Comparison of ENCODE assay signal across 10 cellular contexts in the genomic region with DNA sequence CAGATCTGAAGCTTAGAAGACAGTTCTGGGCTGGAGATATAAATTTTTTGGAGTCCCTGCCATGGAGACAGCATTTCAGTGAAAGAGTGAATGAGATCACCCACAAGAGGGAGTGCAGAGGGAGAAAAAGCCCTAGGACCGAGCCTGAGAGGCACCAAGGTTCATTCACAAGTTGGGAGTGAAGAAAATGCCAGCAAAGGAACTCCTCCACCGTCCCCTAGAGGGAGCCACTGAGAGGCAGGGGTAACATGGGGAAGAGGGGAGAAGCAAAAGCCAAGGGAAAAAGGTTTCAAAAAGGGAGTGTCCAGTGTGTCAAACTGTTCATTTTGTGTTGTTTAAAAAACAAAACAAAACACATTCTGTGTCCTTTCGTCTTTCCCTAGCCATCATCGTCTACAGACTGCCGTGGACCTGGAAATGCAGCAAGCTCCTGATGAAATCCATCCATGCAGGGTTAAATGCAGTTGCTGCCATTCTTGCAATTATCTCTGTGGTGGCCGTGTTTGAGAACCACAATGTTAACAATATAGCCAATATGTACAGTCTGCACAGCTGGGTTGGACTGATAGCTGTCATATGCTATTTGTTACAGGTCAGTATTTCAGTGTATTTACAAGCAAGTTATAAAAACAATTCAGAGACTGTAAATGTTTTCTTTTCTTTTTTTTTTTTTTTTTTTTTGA. TPM values are rescaled to one million over a fixed set of nuclear protein-coding genes. Genes with fewer than 3 reads are reported as not detected.
DNase-seq lines count a peak whose midpoint lies in the region; ATAC-seq and TF ChIP-seq lines count a peak whose summit lies in the region.
"Had no signal": no experiment of that assay in that cellular context is flagged by ENCODE, and none has a peak within 500 bp of the region (broad histone marks: within the 10 kb centered on the region; RNA-seq: fewer than 3 reads in every experiment).

No MANE protein-coding gene starts in this region.

- no peaks in the 10 kb centered on the region for H3K9me2 ChIP-seq in OCI-LY7 (ENCODE audit: insufficient read depth, low read length)

- H3K27ac ChIP-seq in OCI-LY7 (ENCODE audit: low read depth, low read length, poor library complexity, severe bottlenecking), result no peak overlapping the region
- no peak overlapping the region for H3K27ac ChIP-seq in foreskin keratinocyte

- H3K36me3 ChIP-seq in BE2C (no peaks in the 10 kb centered on the region), OCI-LY7 (ENCODE audit: insufficient read depth, low read length) (no peaks in the 10 kb centered on the region)

- intact Hi-C loops in OCI-LY7 (cut with micrococcal nuclease; ENCODE audit: unreplicated experiment), result no loop called here

- ATAC-seq in foreskin keratinocyte (no peak), HG03039 (IDR thresholded peaks at IDR 0.05; ENCODE audit: unreplicated experiment) (no peak), GM19467 (IDR thresholded peaks at IDR 0.05; ENCODE audit: unreplicated experiment) (no peak), HG02973 (IDR thresholded peaks at IDR 0.05; ENCODE audit: unreplicated experiment) (no peak)

- CTCF ChIA-PET in OCI-LY7 (lab: Charles Lee; ENCODE audit: unreplicated experiment), result no interaction called here

- H3K9me3 ChIP-seq in BE2C, result no peaks in the 10 kb centered on the region
- H3K9me3 ChIP-seq in OCI-LY7 (ENCODE audit: low read length), result no peaks in the 10 kb centered on the region

- no peaks in the 10 kb centered on the region for H3K4me1 ChIP-seq in BE2C
- no peaks in the 10 kb centered on the region for H3K4me1 ChIP-seq in OCI-LY7 (ENCODE audit: insufficient read depth, low read length, poor library complexity, severe bottlenecking)
- no peaks in the 10 kb centered on the region for H3K4me1 ChIP-seq in foreskin keratinocyte

- in situ Hi-C loops in GM13976 (cut with MboI; ENCODE audit: low sequenced_read_pairs, unreplicated experiment), result no loop called here

- no TSS peak for BruUV-seq in OCI-LY7 (replicated peaks; lab: Mats Ljungman, UMichigan)

- H4K20me1 ChIP-seq in OCI-LY7 (ENCODE audit: insufficient read depth, low read length), result no peaks in the 10 kb centered on the region

- POLR2A ChIA-PET in OCI-LY7 (lab: Charles Lee), result interaction anchor here (0.7 kb wide), 1 partner anchor 993 kb away, joined by 5 read pairs; no protein-coding TSS in a partner anchor

- no peaks in the 10 kb centered on the region for H3K79me2 ChIP-seq in OCI-LY7 (ENCODE audit: insufficient read depth, low read depth, low read length)

- no peak for DNase-seq in BE2C
- no peak for DNase-seq in GM13976 (ENCODE audit: low spot score)
- DNase-seq in OCI-LY7 (ENCODE audit: low spot score), result peak; percentile 30
- DNase-seq in foreskin keratinocyte, result no peak
- DNase-seq in H4 (ENCODE audit: low spot score), result no peak
- DNase-seq: activated CD8-positive, alpha-beta memory T cell treated with anti-CD3 and anti-CD28 coated beads for 24 hours; naive B cell had no signal

- no peak overlapping the region for H3K4me3 ChIP-seq in BE2C (ENCODE audit: low read depth, low read length)
- no peak overlapping the region for H3K4me3 ChIP-seq in OCI-LY7 (ENCODE audit: low read depth, low read length, poor library complexity, severe bottlenecking)

- no peak overlapping the region for H3K4me2 ChIP-seq in OCI-LY7 (ENCODE audit: low read length)

- TF ChIP-seq CTCF in BE2C (IDR thresholded peaks at IDR 0.05; ENCODE audit: low read depth, low read length), result peak; percentile 45
- TF ChIP-seq CTCF in GM13976 (IDR thresholded peaks at IDR 0.05; ENCODE audit: borderline replicate concordance, control extremely low read depth, extremely low read depth, insufficient read depth, missing control alignments), result peak; percentile 33
- peak; percentile 78 for TF ChIP-seq CTCF in OCI-LY7 (conservative IDR thresholded peaks at IDR 0.05; ENCODE audit: low read length)
- peak; percentile 59 for TF ChIP-seq CTCF in foreskin keratinocyte (conservative IDR thresholded peaks at IDR 0.05)

- H3K27me3 ChIP-seq in BE2C (no peaks in the 10 kb centered on the region), foreskin keratinocyte (no peaks in the 10 kb centered on the region)

- no peak overlapping the region for H2AFZ ChIP-seq in OCI-LY7 (ENCODE audit: low read length)

RNA-seq across cellular contexts. Expression of a gene that starts 19.1 kb away (rescaled TPM):
- polyA plus RNA-seq in BE2C (2012; ENCODE audit: insufficient read depth, insufficient read length, low read depth), result not detected
- not detected in 2 replicates for total RNA-seq in OCI-LY7 (2014; rRNA removed; shearing (Covaris generic))
- total RNA-seq in OCI-LY7 (2022) (not detected in 2 replicates), foreskin keratinocyte (27.5 and 33.0 TPM in 2 replicates)
- polyA plus RNA-seq in foreskin keratinocyte, result 11.1 TPM in 2 replicates
- 38.0 and 39.3 TPM in 2 replicates for total RNA-seq in H4 (2014; rRNA removed; shearing (Covaris generic))

Comparison
In these comparisons a context has a peak if more than half of its experiments do, and no peak if none do; other contexts are left out.
1. RNA of a gene that starts 19.1 kb away (total RNA-seq): 38.0 to 39.3 TPM in H4 and 27.5 to 33.0 TPM in foreskin keratinocyte; not detected in OCI-LY7; every median in the first group is over 10 times any median in the second.
2. Peak in every context shown above with its lines, with median percentiles within 50 percentile points of each other: CTCF ChIP-seq.